ENCODE assay signal across 1 cellular context in genomic region chr19:57599377-57599760, GRCh38.
TF ChIP-seq lines count a peak whose summit lies in the region.

No MANE protein-coding gene starts in this region.

TF ChIP-seq in A549, 52 proteins besides CTCF, POLR2A, EP300 and RAD21 (continued from another document):
- TF ChIP-seq, protein P1, sequence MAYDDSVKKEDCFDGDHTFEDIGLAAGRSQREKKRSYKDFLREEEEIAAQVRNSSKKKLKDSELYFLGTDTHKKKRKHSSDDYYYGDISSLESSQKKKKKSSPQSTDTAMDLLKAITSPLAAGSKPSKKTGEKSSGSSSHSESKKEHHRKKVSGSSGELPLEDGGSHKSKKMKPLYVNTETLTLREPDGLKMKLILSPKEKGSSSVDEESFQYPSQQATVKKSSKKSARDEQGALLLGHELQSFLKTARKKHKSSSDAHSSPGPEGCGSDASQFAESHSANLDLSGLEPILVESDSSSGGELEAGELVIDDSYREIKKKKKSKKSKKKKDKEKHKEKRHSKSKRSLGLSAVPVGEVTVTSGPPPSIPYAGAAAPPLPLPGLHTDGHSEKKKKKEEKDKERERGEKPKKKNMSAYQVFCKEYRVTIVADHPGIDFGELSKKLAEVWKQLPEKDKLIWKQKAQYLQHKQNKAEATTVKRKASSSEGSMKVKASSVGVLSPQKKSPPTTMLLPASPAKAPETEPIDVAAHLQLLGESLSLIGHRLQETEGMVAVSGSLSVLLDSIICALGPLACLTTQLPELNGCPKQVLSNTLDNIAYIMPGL (CRISPR knock-in tag; IDR thresholded peaks at IDR 0.05; ENCODE audit: borderline replicate concordance), result no peak
- no peak for TF ChIP-seq NR3C1 (IDR thresholded peaks at IDR 0.05)
